9 cellular contexts compared by ENCODE assay signal in genomic region chr20:50380697-50381040, GRCh38.
A peak's percentile ranks its signal among the peaks of the same experiment; 100 is the strongest.
DNase-seq lines count a peak whose midpoint lies in the region; TF ChIP-seq lines count a peak whose summit lies in the region.
"Had no signal": no experiment of that assay in that cellular context is flagged by ENCODE, and none has a peak within 500 bp of the region (broad histone marks: within the 10 kb centered on the region; RNA-seq: fewer than 3 reads in every experiment).

No MANE protein-coding gene starts in this region.

- peaks cover 1 to 8% (median 5%) of the 10 kb centered on the region in 3 donors for H3K27me3 Mint-ChIP-seq in CD14-positive monocyte (ENCODE audit: low read depth in 3 of 3)
- no peaks in the 10 kb centered on the region for H3K27me3 Mint-ChIP-seq in activated naive CD4-positive, alpha-beta T cell treated with anti-CD3 and anti-CD28 coated beads for 36 hours (ENCODE audit: low read depth)

- peaks cover 76% of the 10 kb centered on the region for H3K4me1 Mint-ChIP-seq in CD14-positive monocyte
- peaks cover 35% of the 10 kb centered on the region for H3K4me1 Mint-ChIP-seq in activated naive CD4-positive, alpha-beta T cell treated with anti-CD3 and anti-CD28 coated beads for 36 hours (ENCODE audit: low read depth)

- peak; percentile 63 for DNase-seq in 8988T
- DNase-seq in HEK293T (ENCODE audit: extremely low spot score) = peak; percentile 28
- DNase-seq in amniotic epithelial cell (ENCODE audit: low read depth) = peak; percentile 59
- DNase-seq in kidney glomerular epithelial cell (lab: John Stamatoyannopoulos, UW) = peak; percentile 22
- DNase-seq in GM10248 (ENCODE audit: extremely low spot score) = no peak
- no peak for DNase-seq in CD14-positive monocyte (ENCODE audit: low spot score)
- no peak for DNase-seq in activated naive CD4-positive, alpha-beta T cell treated with anti-CD3 and anti-CD28 coated beads for 36 hours
- no peak for DNase-seq in stimulated activated CD4-positive, alpha-beta T cell treated with anti-CD3 and anti-CD28 coated beads, Interleukin-15, amount 100 ng/mL, for 24 hours

- POLR2A ChIA-PET in HEK293T (lab: Yijun Ruan, JAX) (no interaction called here), GM10248 (lab: Yijun Ruan, JAX) (no interaction called here)

- no peak overlapping the region for H3K4me3 Mint-ChIP-seq in CD14-positive monocyte
- H3K4me3 Mint-ChIP-seq in activated naive CD4-positive, alpha-beta T cell treated with anti-CD3 and anti-CD28 coated beads for 36 hours = no peak overlapping the region

- peaks cover 0 to 8% of the 10 kb centered on the region in 2 donors for H3K36me3 Mint-ChIP-seq in CD14-positive monocyte
- H3K36me3 Mint-ChIP-seq in activated naive CD4-positive, alpha-beta T cell treated with anti-CD3 and anti-CD28 coated beads for 36 hours (ENCODE audit: low read depth) = no peaks in the 10 kb centered on the region

- peak overlapping the region in 1 of 7 donors; percentile 65 for H3K27ac Mint-ChIP-seq in CD14-positive monocyte
- H3K27ac Mint-ChIP-seq in activated naive CD4-positive, alpha-beta T cell treated with anti-CD3 and anti-CD28 coated beads for 36 hours = no peak overlapping the region

- CTCF ChIA-PET in HEK293T (lab: Yijun Ruan, JAX) = no interaction called here
- CTCF ChIA-PET in GM10248 (lab: Yijun Ruan, JAX) = no interaction called here
- CTCF ChIA-PET in activated naive CD4-positive, alpha-beta T cell treated with anti-CD3 and anti-CD28 coated beads for 36 hours (lab: Charles Lee) = no interaction called here

- peaks cover 0 to 3% (median 0%) of the 10 kb centered on the region in 7 donors for H3K9me3 Mint-ChIP-seq in CD14-positive monocyte
- H3K9me3 Mint-ChIP-seq in activated naive CD4-positive, alpha-beta T cell treated with anti-CD3 and anti-CD28 coated beads for 36 hours = no peaks in the 10 kb centered on the region
- H3K9me3 Mint-ChIP-seq: activated T-helper 2 cell treated with anti-CD3 and anti-CD28 coated beads, Interferon-gamma antibody, Interleukin-2, Interleukin-4, amounts not matched to agents 10 μg/mL and 5 μg/mL and 100 μg/mL, durations not matched to agents 14 hours and 24 hours and 36 hours had no signal

- intact Hi-C loops in CD14-positive monocyte (cut with micrococcal nuclease) = loop anchor here in 1 of 2 donors (5.0 to 10.0 kb wide), 2 partner anchors 42 to 74 kb away; no protein-coding TSS in a partner anchor
- intact Hi-C loops in activated naive CD4-positive, alpha-beta T cell treated with anti-CD3 and anti-CD28 coated beads for 36 hours (cut with micrococcal nuclease) = no loop called here

- TF ChIP-seq CTCF in GM10248 (IDR thresholded peaks at IDR 0.05; ENCODE audit: control extremely low read depth, extremely low read depth, low read depth, missing control alignments) (no peak), CD14-positive monocyte (IDR thresholded peaks at IDR 0.05) (no peak)

TF ChIP-seq in HEK293T, 16 proteins besides CTCF, POLR2A, EP300 and RAD21:
- no peak for TF ChIP-seq TARDBP (IDR thresholded peaks at IDR 0.05)
- TF ChIP-seq L3MBTL2 (conservative IDR thresholded peaks at IDR 0.05) = no peak
- no peak for TF ChIP-seq NFRKB (IDR thresholded peaks at IDR 0.05)
- TF ChIP-seq FOXM1 (IDR thresholded peaks at IDR 0.05; ENCODE audit: borderline replicate concordance) = no peak
- no peak for TF ChIP-seq SP1 (IDR thresholded peaks at IDR 0.05)
- no peak for TF ChIP-seq PKNOX1 (IDR thresholded peaks at IDR 0.05)
- no peak for TF ChIP-seq BHLHE40 (IDR thresholded peaks at IDR 0.05; ENCODE audit: borderline replicate concordance)
- TF ChIP-seq FOXK2 (IDR thresholded peaks at IDR 0.05) = no peak
- no peak for TF ChIP-seq ARNT (IDR thresholded peaks at IDR 0.05)
- TF ChIP-seq SUZ12 (IDR thresholded peaks at IDR 0.05) = no peak
- no peak for TF ChIP-seq ZNF384 (IDR thresholded peaks at IDR 0.05)
- TF ChIP-seq ELF4 (IDR thresholded peaks at IDR 0.05) = no peak
- no peak for TF ChIP-seq FOXA1 (IDR thresholded peaks at IDR 0.05)
- no peak for TF ChIP-seq CTBP1 (IDR thresholded peaks at IDR 0.05; ENCODE audit: borderline replicate concordance)
- TF ChIP-seq LEF1 (IDR thresholded peaks at IDR 0.05; ENCODE audit: borderline replicate concordance) = no peak
- TF ChIP-seq HDGF (IDR thresholded peaks at IDR 0.05; ENCODE audit: borderline replicate concordance) = no peak

Comparison
In these comparisons a context has a peak if more than half of its experiments do, and no peak if none do; other contexts are left out.
1. DNase-seq: peak in 8988T (single experiment), HEK293T (single experiment), amniotic epithelial cell (single experiment) and kidney glomerular epithelial cell (single experiment); none in GM10248 (single experiment), CD14-positive monocyte (single experiment), activated naive CD4-positive, alpha-beta T cell treated with anti-CD3 and anti-CD28 coated beads for 36 hours (single experiment) and stimulated activated CD4-positive, alpha-beta T cell treated with anti-CD3 and anti-CD28 coated beads, Interleukin-15, amount 100 ng/mL, for 24 hours (single experiment).